Comparison of ENCODE assay signal across 1 cellular context in genomic region chr11:9573054-9573774, GRCh38.
TF ChIP-seq lines count a peak whose summit lies in the region.

Gene WEE1 (plus strand): TSS chr11:9573670. CDS start chr11:9573934, 264 bp downstream.

TF ChIP-seq in HepG2, 621 proteins besides CTCF, POLR2A, EP300 and RAD21 (continued from another document and continues in another):
- TF ChIP-seq PAXIP1 (CRISPR knock-in tag; conservative IDR thresholded peaks at IDR 0.05) (peak; percentile 88), ZNF333 (CRISPR knock-in tag; IDR thresholded peaks at IDR 0.05; ENCODE audit: borderline replicate concordance) (peak; percentile 67), BRCA1 (CRISPR knock-in tag; IDR thresholded peaks at IDR 0.05) (peak; percentile 59; the same call in 1 of the 2 replicates), ZBTB37 (CRISPR knock-in tag; IDR thresholded peaks at IDR 0.05) (peak; percentile 58; the same call in 1 of the 2 replicates), HOXA5 (CRISPR knock-in tag; IDR thresholded peaks at IDR 0.05) (no peak; the same call in 1 of the 2 replicates), MTERF4 (CRISPR knock-in tag; IDR thresholded peaks at IDR 0.05) (peak; percentile 45; the same call in 1 of the 2 replicates), ZNF260 (CRISPR knock-in tag; IDR thresholded peaks at IDR 0.05; ENCODE audit: borderline replicate concordance, low read depth) (no peak), JUNB (CRISPR knock-in tag; IDR thresholded peaks at IDR 0.05; ENCODE audit: borderline replicate concordance) (0 out of 2 replicates have a peak, but pooled peaks have one; percentile 12), ZNF7 (CRISPR knock-in tag; IDR thresholded peaks at IDR 0.05) (no peak), ZNF234 (CRISPR knock-in tag; conservative IDR thresholded peaks at IDR 0.05) (no peak; the same call in 1 of the 2 replicates), ZNF253 (CRISPR knock-in tag; IDR thresholded peaks at IDR 0.05; ENCODE audit: borderline replicate concordance) (peak; percentile 41), ZMYM3 (CRISPR knock-in tag; IDR thresholded peaks at IDR 0.05) (peak; percentile 51; the same call in 1 of the 2 replicates), SAFB2 (CRISPR knock-in tag; IDR thresholded peaks at IDR 0.05; ENCODE audit: borderline replicate concordance, low read depth) (peak; percentile 90), NRL (CRISPR knock-in tag; IDR thresholded peaks at IDR 0.05; ENCODE audit: borderline replicate concordance) (peak; percentile 64; the same call in 1 of the 2 replicates), KLF15 (CRISPR knock-in tag; IDR thresholded peaks at IDR 0.05; ENCODE audit: borderline replicate concordance) (no peak), HOXD1 (CRISPR knock-in tag; IDR thresholded peaks at IDR 0.05) (0 out of 2 replicates have a peak, but pooled peaks have one; percentile 6), EHMT2 (IDR thresholded peaks at IDR 0.05; ENCODE audit: borderline replicate concordance, low read depth, low read length) (no peak), MBD4 (IDR thresholded peaks at IDR 0.05; ENCODE audit: borderline replicate concordance, low read length) (no peak), JUN (CRISPR knock-in tag; IDR thresholded peaks at IDR 0.05) (peak; percentile 66), ZNF607 (CRISPR knock-in tag; IDR thresholded peaks at IDR 0.05; ENCODE audit: borderline replicate concordance) (no peak; the same call in 1 of the 2 replicates), IKZF4 (CRISPR knock-in tag; IDR thresholded peaks at IDR 0.05; ENCODE audit: borderline replicate concordance, low read depth, not compliant biosample characterization) (no peak), SMARCE1 (IDR thresholded peaks at IDR 0.05; ENCODE audit: borderline replicate concordance) (no peak), MYNN (CRISPR knock-in tag; IDR thresholded peaks at IDR 0.05; ENCODE audit: low read depth) (0 out of 2 replicates have a peak, but pooled peaks have one; percentile 46), POLR2AphosphoS5 (IDR thresholded peaks at IDR 0.05; ENCODE audit: low read depth, low read length) (peak; percentile 65), ZNF337 (CRISPR knock-in tag; IDR thresholded peaks at IDR 0.05; ENCODE audit: borderline replicate concordance, low read depth) (no peak), ZNF768 (CRISPR knock-in tag; IDR thresholded peaks at IDR 0.05) (peak; percentile 69), ZNF512B (CRISPR knock-in tag; IDR thresholded peaks at IDR 0.05; ENCODE audit: borderline replicate concordance) (peak; percentile 74; the same call in 1 of the 2 replicates), ZNF33B (CRISPR knock-in tag; IDR thresholded peaks at IDR 0.05) (peak; percentile 74; the same call in 1 of the 2 replicates), PAWR (CRISPR knock-in tag; IDR thresholded peaks at IDR 0.05; ENCODE audit: borderline replicate concordance) (0 out of 2 replicates have a peak, but pooled peaks have one; percentile 24), MLXIP (CRISPR knock-in tag; IDR thresholded peaks at IDR 0.05; ENCODE audit: borderline replicate concordance) (peak; percentile 24; the same call in 1 of the 2 replicates), ZC3H13 (CRISPR knock-in tag; IDR thresholded peaks at IDR 0.05) (peak; percentile 86), SMYD3 (CRISPR knock-in tag; IDR thresholded peaks at IDR 0.05) (peak; percentile 96), EZH2 (conservative IDR thresholded peaks at IDR 0.05; ENCODE audit: low read depth, low read length) (no peak), MIER2 (CRISPR knock-in tag; IDR thresholded peaks at IDR 0.05) (no peak; the same call in 1 of the 2 replicates), CCDC6 (CRISPR knock-in tag; IDR thresholded peaks at IDR 0.05) (peak; percentile 98), GZF1 (CRISPR knock-in tag; IDR thresholded peaks at IDR 0.05) (0 out of 2 replicates have a peak, but pooled peaks have one; percentile 41), NAIF1 (CRISPR knock-in tag; IDR thresholded peaks at IDR 0.05; ENCODE audit: borderline replicate concordance) (no peak), ZBTB21 (CRISPR knock-in tag; IDR thresholded peaks at IDR 0.05) (0 out of 2 replicates have a peak, but pooled peaks have one; percentile 9), ZNF746 (CRISPR knock-in tag; IDR thresholded peaks at IDR 0.05) (no peak), ZNF776 (CRISPR knock-in tag; IDR thresholded peaks at IDR 0.05) (peak; percentile 78)
- TF ChIP-seq, protein P1, sequence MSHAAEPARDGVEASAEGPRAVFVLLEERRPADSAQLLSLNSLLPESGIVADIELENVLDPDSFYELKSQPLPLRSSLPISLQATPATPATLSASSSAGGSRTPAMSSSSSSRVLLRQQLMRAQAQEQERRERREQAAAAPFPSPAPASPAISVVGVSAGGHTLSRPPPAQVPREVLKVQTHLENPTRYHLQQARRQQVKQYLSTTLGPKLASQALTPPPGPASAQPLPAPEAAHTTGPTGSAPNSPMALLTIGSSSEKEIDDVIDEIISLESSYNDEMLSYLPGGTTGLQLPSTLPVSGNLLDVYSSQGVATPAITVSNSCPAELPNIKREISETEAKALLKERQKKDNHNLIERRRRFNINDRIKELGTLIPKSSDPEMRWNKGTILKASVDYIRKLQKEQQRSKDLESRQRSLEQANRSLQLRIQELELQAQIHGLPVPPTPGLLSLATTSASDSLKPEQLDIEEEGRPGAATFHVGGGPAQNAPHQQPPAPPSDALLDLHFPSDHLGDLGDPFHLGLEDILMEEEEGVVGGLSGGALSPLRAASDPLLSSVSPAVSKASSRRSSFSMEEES (CRISPR knock-in tag; IDR thresholded peaks at IDR 0.05), result peak; percentile 38
- TF ChIP-seq, protein P2, sequence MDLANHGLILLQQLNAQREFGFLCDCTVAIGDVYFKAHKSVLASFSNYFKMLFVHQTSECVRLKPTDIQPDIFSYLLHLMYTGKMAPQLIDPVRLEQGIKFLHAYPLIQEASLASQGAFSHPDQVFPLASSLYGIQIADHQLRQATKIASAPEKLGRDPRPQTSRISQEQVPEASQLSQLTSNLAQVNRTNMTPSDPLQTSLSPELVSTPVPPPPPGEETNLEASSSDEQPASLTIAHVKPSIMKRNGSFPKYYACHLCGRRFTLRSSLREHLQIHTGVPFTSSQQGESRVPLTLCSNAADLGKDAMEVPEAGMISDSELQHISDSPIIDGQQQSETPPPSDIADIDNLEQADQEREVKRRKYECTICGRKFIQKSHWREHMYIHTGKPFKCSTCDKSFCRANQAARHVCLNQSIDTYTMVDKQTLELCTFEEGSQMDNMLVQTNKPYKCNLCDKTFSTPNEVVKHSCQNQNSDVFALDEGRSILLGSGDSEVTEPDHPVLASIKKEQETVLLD (CRISPR knock-in tag; IDR thresholded peaks at IDR 0.05; ENCODE audit: low read depth), result peak; percentile 90
- TF ChIP-seq, protein P3, sequence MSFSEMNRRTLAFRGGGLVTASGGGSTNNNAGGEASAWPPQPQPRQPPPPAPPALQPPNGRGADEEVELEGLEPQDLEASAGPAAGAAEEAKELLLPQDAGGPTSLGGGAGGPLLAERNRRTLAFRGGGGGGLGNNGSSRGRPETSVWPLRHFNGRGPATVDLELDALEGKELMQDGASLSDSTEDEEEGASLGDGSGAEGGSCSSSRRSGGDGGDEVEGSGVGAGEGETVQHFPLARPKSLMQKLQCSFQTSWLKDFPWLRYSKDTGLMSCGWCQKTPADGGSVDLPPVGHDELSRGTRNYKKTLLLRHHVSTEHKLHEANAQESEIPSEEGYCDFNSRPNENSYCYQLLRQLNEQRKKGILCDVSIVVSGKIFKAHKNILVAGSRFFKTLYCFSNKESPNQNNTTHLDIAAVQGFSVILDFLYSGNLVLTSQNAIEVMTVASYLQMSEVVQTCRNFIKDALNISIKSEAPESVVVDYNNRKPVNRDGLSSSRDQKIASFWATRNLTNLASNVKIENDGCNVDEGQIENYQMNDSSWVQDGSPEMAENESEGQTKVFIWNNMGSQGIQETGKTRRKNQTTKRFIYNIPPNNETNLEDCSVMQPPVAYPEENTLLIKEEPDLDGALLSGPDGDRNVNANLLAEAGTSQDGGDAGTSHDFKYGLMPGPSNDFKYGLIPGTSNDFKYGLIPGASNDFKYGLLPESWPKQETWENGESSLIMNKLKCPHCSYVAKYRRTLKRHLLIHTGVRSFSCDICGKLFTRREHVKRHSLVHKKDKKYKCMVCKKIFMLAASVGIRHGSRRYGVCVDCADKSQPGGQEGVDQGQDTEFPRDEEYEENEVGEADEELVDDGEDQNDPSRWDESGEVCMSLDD (CRISPR knock-in tag; IDR thresholded peaks at IDR 0.05; ENCODE audit: borderline replicate concordance), result no peak
